ENCODE assay signal across 21 cellular contexts in the genomic region with DNA sequence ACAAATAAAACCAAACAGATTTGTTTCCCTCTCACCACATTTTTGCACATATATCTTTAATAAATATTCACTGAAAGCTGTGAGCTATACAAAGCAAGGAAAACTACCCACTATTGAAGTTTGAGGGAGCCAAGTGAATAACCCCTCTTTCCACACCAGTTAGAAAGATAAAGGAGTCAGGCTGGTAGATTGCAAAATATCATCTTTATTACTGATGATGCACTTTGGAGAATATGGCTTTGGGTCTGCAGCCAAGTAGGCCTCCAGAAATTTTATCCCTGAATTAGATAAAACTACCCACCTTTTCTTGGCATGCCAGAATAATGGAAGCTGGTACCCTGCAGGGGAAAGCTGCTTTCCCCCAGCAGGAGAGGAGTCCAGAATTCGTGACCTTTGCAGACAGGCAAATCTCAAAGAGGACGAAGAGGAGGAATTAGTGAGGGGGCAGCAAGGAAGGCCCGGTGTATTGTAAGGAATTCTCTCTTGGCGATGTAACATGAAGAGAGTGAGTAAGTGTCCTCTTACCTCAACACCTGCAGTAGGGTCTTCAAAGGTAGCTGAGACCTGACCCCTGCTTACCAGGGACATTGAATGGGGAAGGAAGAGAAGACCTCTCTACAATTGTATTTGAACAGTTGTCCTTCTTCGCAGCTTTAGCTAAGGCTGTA.
DNase-seq lines count a peak whose midpoint lies in the region; ATAC-seq, FAIRE-seq and TF ChIP-seq lines count a peak whose summit lies in the region.
"Had no signal": no experiment of that assay in that cellular context is flagged by ENCODE, and none has a peak within 500 bp of the region (broad histone marks: within the 10 kb centered on the region; RNA-seq: fewer than 3 reads in every experiment).

No MANE protein-coding gene starts in this region.

- no peaks in the 10 kb centered on the region for H3K27me3 Mint-ChIP-seq in activated T-helper 1 cell treated with anti-CD3 and anti-CD28 coated beads, Interleukin-12 subunit alpha, Interleukin-12 subunit beta, Interleukin-2, Interleukin-4 antibody, amounts not matched to agents 30 ng/mL and 10 ng/mL and 1 ng/mL, durations not matched to agents 14 hours and 24 hours and 36 hours (ENCODE audit: insufficient read depth)
- H3K27me3 Mint-ChIP-seq: naive thymus-derived CD8-positive, alpha-beta T cell; stimulated activated naive CD8-positive, alpha-beta T cell treated with anti-CD3 and anti-CD28 coated beads, Interleukin-15, Interleukin-2, amounts not matched to agents 100 ng/mL and 50 ng/mL, for 24 hours had no signal

- H3K4me2 ChIP-seq in Karpas-422 (ENCODE audit: low read depth, low read length, poor library complexity, severe bottlenecking) (peak overlapping the region; percentile 82), endothelial cell of umbilical vein (ENCODE audit: insufficient read depth, low read length) (no peak overlapping the region)
- H3K4me2 ChIP-seq: KMS-11 had no signal

- peak overlapping the region; percentile 74 for H3K9ac ChIP-seq in Karpas-422 (ENCODE audit: low read length)
- H3K9ac ChIP-seq in endothelial cell of umbilical vein (replicated peaks; ENCODE audit: extremely low read depth, insufficient read depth, low read length) = no peak overlapping the region
- H3K9ac ChIP-seq: KMS-11 had no signal

- H3K9me1 ChIP-seq in endothelial cell of umbilical vein (replicated peaks; ENCODE audit: control insufficient read depth, extremely low read depth, insufficient read depth, low read length) = no peaks in the 10 kb centered on the region

- peak overlapping the region; percentile 60; the same call in 1 of the 2 replicates for H3K4me3 ChIP-seq in Karpas-422 (ENCODE audit: low read length)
- H3K4me3 ChIP-seq in endothelial cell of umbilical vein (replicated peaks in 1 of 3; ENCODE audit: insufficient read depth in 1 of 3, low read depth in 1 of 3, low read length in 3 of 3) = no peak overlapping the region
- H3K4me3 ChIP-seq: sigmoid colon had no signal

- peaks cover 91% of the 10 kb centered on the region for H3K79me2 ChIP-seq in Karpas-422 (ENCODE audit: low read length)
- no peaks in the 10 kb centered on the region for H3K79me2 ChIP-seq in endothelial cell of umbilical vein (ENCODE audit: control insufficient read depth, insufficient read depth, low read length)

- H3K36me3 ChIP-seq in Karpas-422 (ENCODE audit: insufficient read depth, low read length) (0 out of 2 replicates have a peak, but pooled peaks cover 4% of the 10 kb centered on the region), endothelial cell of umbilical vein (ENCODE audit: control insufficient read depth in 2 of 2, extremely low read depth in 1 of 2, insufficient read depth in 2 of 2, low read length in 2 of 2) (no peaks in the 10 kb centered on the region)
- H3K36me3 ChIP-seq: sigmoid colon had no signal

- no peaks in the 10 kb centered on the region for H3K9me3 ChIP-seq in Karpas-422 (ENCODE audit: low read length)
- H3K9me3 ChIP-seq in endothelial cell of umbilical vein (replicated peaks; ENCODE audit: control insufficient read depth, insufficient read depth, low read length) = no peaks in the 10 kb centered on the region
- H3K9me3 ChIP-seq: sigmoid colon had no signal

- no peak for TF ChIP-seq POLR2A in endothelial cell of umbilical vein (IDR thresholded peaks at IDR 0.05; ENCODE audit: low read depth, low read length)

- no peak for FAIRE-seq in endothelial cell of umbilical vein (lab: Jason Lieb, UNC)
- FAIRE-seq: keratinocyte had no signal

- no peaks in the 10 kb centered on the region for H4K20me1 ChIP-seq in Karpas-422 (ENCODE audit: insufficient read depth, low read depth, low read length)
- H4K20me1 ChIP-seq in endothelial cell of umbilical vein (replicated peaks; ENCODE audit: control insufficient read depth, extremely low read depth, insufficient read depth, low read length) = no peaks in the 10 kb centered on the region

- dilution Hi-C loops in endothelial cell of umbilical vein (cut with MboI; ENCODE audit: extremely low pct_ligation_motif_present, low sequenced_read_pairs) = no loop called here

- intact Hi-C loops in endothelial cell of umbilical vein (cut with micrococcal nuclease) = loop anchor here (1.0 to 5.0 kb wide), 4 partner anchors 20 to 358 kb away; no protein-coding TSS in a partner anchor
- intact Hi-C loops in activated T-helper 1 cell treated with anti-CD3 and anti-CD28 coated beads, Interleukin-12 subunit alpha, Interleukin-12 subunit beta, Interleukin-2, Interleukin-4 antibody, amounts not matched to agents 30 ng/mL and 10 ng/mL and 1 ng/mL, durations not matched to agents 14 hours and 24 hours and 36 hours (cut with micrococcal nuclease) = loop anchor here (2.0 kb wide), 1 partner anchor 63 kb away; no protein-coding TSS in a partner anchor

- peaks cover 59% of the 10 kb centered on the region for H3K4me1 Mint-ChIP-seq in activated T-helper 1 cell treated with anti-CD3 and anti-CD28 coated beads, Interleukin-12 subunit alpha, Interleukin-12 subunit beta, Interleukin-2, Interleukin-4 antibody, amounts not matched to agents 30 ng/mL and 10 ng/mL and 1 ng/mL, durations not matched to agents 14 hours and 24 hours and 36 hours (ENCODE audit: low read depth)

- POLR2A ChIA-PET in endothelial cell of umbilical vein (lab: Charles Lee) = no interaction called here

- ATAC-seq in omental fat pad (ENCODE audit: low FRiP score) (peak; percentile 22), GM21737 (IDR thresholded peaks at IDR 0.05; ENCODE audit: unreplicated experiment) (no peak)
- ATAC-seq: activated CD4-positive, CD25-positive, alpha-beta regulatory T cell treated with anti-CD3 and anti-CD28 coated beads, Interleukin-2, amount 50 U/mL, for 24 hours; CD8-positive, alpha-beta T cell; naive thymus-derived CD8-positive, alpha-beta T cell had no signal

- no peak overlapping the region for H3K27ac Mint-ChIP-seq in activated T-helper 1 cell treated with anti-CD3 and anti-CD28 coated beads, Interleukin-12 subunit alpha, Interleukin-12 subunit beta, Interleukin-2, Interleukin-4 antibody, amounts not matched to agents 30 ng/mL and 10 ng/mL and 1 ng/mL, durations not matched to agents 14 hours and 24 hours and 36 hours

- H3K36me3 Mint-ChIP-seq in activated T-helper 1 cell treated with anti-CD3 and anti-CD28 coated beads, Interleukin-12 subunit alpha, Interleukin-12 subunit beta, Interleukin-2, Interleukin-4 antibody, amounts not matched to agents 30 ng/mL and 10 ng/mL and 1 ng/mL, durations not matched to agents 14 hours and 24 hours and 36 hours (ENCODE audit: low read depth) = peaks cover 11% of the 10 kb centered on the region

- no peaks in the 10 kb centered on the region for H3K9me3 Mint-ChIP-seq in activated T-helper 1 cell treated with anti-CD3 and anti-CD28 coated beads, Interleukin-12 subunit alpha, Interleukin-12 subunit beta, Interleukin-2, Interleukin-4 antibody, amounts not matched to agents 30 ng/mL and 10 ng/mL and 1 ng/mL, durations not matched to agents 14 hours and 24 hours and 36 hours
- H3K9me3 Mint-ChIP-seq: CD8-positive, alpha-beta T cell; naive thymus-derived CD8-positive, alpha-beta T cell; stimulated activated naive CD8-positive, alpha-beta T cell treated with anti-CD3 and anti-CD28 coated beads, Interleukin-15, Interleukin-2, amounts not matched to agents 100 ng/mL and 50 ng/mL, for 24 hours had no signal

- H3K27me3 ChIP-seq in Karpas-422 (ENCODE audit: low read length) (no peaks in the 10 kb centered on the region), endothelial cell of umbilical vein (ENCODE audit: control insufficient read depth in 2 of 2, insufficient read depth in 2 of 2, low read length in 2 of 2) (no peaks in the 10 kb centered on the region)
- H3K27me3 ChIP-seq: sigmoid colon had no signal

- H3K9me2 ChIP-seq in Karpas-422 (replicated peaks; ENCODE audit: insufficient read depth, low read length) = no peaks in the 10 kb centered on the region

- peak overlapping the region; percentile 97 for H3K27ac ChIP-seq in Karpas-422 (ENCODE audit: low read length)
- peak overlapping the region; percentile 84 for H3K27ac ChIP-seq in endothelial cell of umbilical vein (ENCODE audit: insufficient read depth, low read depth, low read length)
- H3K27ac ChIP-seq: KMS-11 had no signal

- no TSS peak for BruUV-seq in endothelial cell of umbilical vein (replicated peaks; lab: Mats Ljungman, UMichigan)

- no peak overlapping the region for H3K4me3 Mint-ChIP-seq in activated T-helper 1 cell treated with anti-CD3 and anti-CD28 coated beads, Interleukin-12 subunit alpha, Interleukin-12 subunit beta, Interleukin-2, Interleukin-4 antibody, amounts not matched to agents 30 ng/mL and 10 ng/mL and 1 ng/mL, durations not matched to agents 14 hours and 24 hours and 36 hours
- H3K4me3 Mint-ChIP-seq: CD8-positive, alpha-beta T cell; stimulated activated naive CD8-positive, alpha-beta T cell treated with anti-CD3 and anti-CD28 coated beads, Interleukin-15, Interleukin-2, amounts not matched to agents 100 ng/mL and 50 ng/mL, for 24 hours had no signal

- no peak overlapping the region for H2AFZ ChIP-seq in Karpas-422 (ENCODE audit: low read length)
- no peak overlapping the region for H2AFZ ChIP-seq in endothelial cell of umbilical vein (ENCODE audit: low read depth, low read length)

- H3K4me1 ChIP-seq in Karpas-422 (ENCODE audit: low read length) = peaks cover 91% of the 10 kb centered on the region
- peaks cover 69% of the 10 kb centered on the region for H3K4me1 ChIP-seq in endothelial cell of umbilical vein (ENCODE audit: control insufficient read depth, extremely low read depth, insufficient read depth, low read length)

- CTCF ChIA-PET in endothelial cell of umbilical vein (lab: Charles Lee) = interaction anchor here (1.3 to 2.2 kb wide), 3 partner anchors 9 to 62 kb away, joined by 3 to 13 read pairs (median 9); no protein-coding TSS in a partner anchor

- DNase-seq in GM03348 (ENCODE audit: low spot score) = peak; percentile 18
- DNase-seq in Karpas-422 = no peak
- no peak for DNase-seq in endothelial cell of umbilical vein (ENCODE audit: low read depth, low spot score)
- DNase-seq in omental fat pad (ENCODE audit: low spot score) = no peak
- DNase-seq in activated T-helper 1 cell treated with anti-CD3 and anti-CD28 coated beads, Interleukin-12 subunit alpha, Interleukin-12 subunit beta, Interleukin-2, Interleukin-4 antibody, amounts not matched to agents 30 ng/mL and 10 ng/mL and 1 ng/mL, durations not matched to agents 14 hours and 24 hours and 36 hours (ENCODE audit: low spot score) = no peak
- no peak for DNase-seq in iPS-NIHi7 (ENCODE audit: extremely low spot score)
- DNase-seq in AML-193 (lab: John Stamatoyannopoulos, UW) = no peak
- DNase-seq: aorta; CD8-positive, alpha-beta T cell; foreskin melanocyte; GOT3; naive thymus-derived CD8-positive, alpha-beta T cell; NCI-H187 treated with DMSO at 0.1 percent for 48 hours; NCI-H524 treated with DMSO at 0.1 percent for 48 hours; sigmoid colon; T-helper 1 cell had no signal

- no peak for TF ChIP-seq CTCF in endothelial cell of umbilical vein (IDR thresholded peaks at IDR 0.05; ENCODE audit: extremely low read depth in 1 of 2, insufficient read depth in 1 of 2, low read depth in 1 of 2, low read length in 2 of 2)
- TF ChIP-seq CTCF in omental fat pad (IDR thresholded peaks at IDR 0.05) = no peak

TF ChIP-seq in endothelial cell of umbilical vein, 7 proteins besides CTCF, POLR2A, EP300 and RAD21 (continues in another document):
- no peak for TF ChIP-seq GATA2 (IDR thresholded peaks at IDR 0.05; ENCODE audit: insufficient read depth, insufficient read length, low read depth, low read length)
- TF ChIP-seq POLR2AphosphoS5 (IDR thresholded peaks at IDR 0.05; ENCODE audit: insufficient read depth, low read depth, low read length) = no peak
